1 cellular context compared by ENCODE assay signal in the genomic region with DNA sequence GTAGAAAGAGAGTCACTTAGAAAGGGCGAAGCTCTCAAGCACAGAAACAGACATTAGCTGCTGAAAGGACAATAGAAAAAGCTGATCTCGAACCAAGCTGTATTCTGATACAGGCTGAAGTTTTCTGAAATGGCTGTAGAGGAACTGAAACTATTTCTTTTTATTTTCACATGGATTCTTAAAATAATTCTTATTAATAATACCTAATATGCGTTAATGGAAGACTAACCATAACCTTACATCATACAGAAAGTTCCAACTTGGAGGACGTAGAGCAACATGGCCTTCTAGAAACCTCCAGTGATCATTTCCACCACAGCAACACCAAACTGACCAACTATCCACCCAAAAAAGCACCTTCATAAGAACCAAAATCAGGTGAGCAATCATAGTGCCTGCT.
TF ChIP-seq lines count a peak whose summit lies in the region.

No MANE protein-coding gene starts in this region.

TF ChIP-seq in GM23338, 12 proteins besides CTCF, POLR2A, EP300 and RAD21 (continued from another document):
- TF ChIP-seq, protein P1, sequence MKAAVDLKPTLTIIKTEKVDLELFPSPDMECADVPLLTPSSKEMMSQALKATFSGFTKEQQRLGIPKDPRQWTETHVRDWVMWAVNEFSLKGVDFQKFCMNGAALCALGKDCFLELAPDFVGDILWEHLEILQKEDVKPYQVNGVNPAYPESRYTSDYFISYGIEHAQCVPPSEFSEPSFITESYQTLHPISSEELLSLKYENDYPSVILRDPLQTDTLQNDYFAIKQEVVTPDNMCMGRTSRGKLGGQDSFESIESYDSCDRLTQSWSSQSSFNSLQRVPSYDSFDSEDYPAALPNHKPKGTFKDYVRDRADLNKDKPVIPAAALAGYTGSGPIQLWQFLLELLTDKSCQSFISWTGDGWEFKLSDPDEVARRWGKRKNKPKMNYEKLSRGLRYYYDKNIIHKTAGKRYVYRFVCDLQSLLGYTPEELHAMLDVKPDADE (IDR thresholded peaks at IDR 0.05): no peak
